15 cellular contexts compared by ENCODE assay signal in the genomic region with DNA sequence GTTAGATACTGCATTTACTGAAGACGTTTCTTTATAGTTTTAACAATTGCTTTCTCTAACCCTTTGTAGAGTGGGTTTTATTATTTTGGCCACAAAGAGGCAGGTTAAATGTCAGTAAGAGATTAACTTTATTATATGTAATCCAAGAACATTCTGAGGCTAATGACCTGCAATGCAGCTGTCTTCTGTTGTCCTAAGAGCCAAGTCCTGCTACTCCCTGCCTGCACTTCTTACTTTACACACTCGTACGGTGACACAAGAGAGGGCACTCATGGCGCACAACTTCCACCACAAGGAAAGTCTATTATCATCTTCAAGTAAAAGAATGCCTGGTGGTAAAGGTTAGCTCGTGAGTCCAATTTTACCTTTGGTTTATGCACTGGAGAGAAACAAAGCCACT.
DNase-seq lines count a peak whose midpoint lies in the region; ATAC-seq and TF ChIP-seq lines count a peak whose summit lies in the region.
"Had no signal": no experiment of that assay in that cellular context is flagged by ENCODE, and none has a peak within 500 bp of the region (broad histone marks: within the 10 kb centered on the region; RNA-seq: fewer than 3 reads in every experiment).

No MANE protein-coding gene starts in this region.

- intact Hi-C loops in left colon (cut with DNase I, micrococcal nuclease): no loop called here
- intact Hi-C loops in psoas muscle (cut with DNase I): no loop called here

- H3K4me3 ChIP-seq in coronary artery (no peak overlapping the region), psoas muscle (no peak overlapping the region)
- H3K4me3 ChIP-seq: BLaER1, GM12878, GM23248 had no signal

- H3K36me3 ChIP-seq in psoas muscle (ENCODE audit: insufficient read depth in 1 of 2, low read depth in 1 of 2): no peaks in the 10 kb centered on the region
- H3K36me3 ChIP-seq: BLaER1 had no signal

- ATAC-seq in left colon: peak; percentile 98
- ATAC-seq in psoas muscle: no peak
- ATAC-seq: GM12878 had no signal

- DNase-seq in NCI-H748 (lab: John Stamatoyannopoulos, UW; ENCODE audit: unreplicated experiment) (peak; percentile 8), NCI-H748 treated with DMSO at 0.1 percent for 48 hours (lab: John Stamatoyannopoulos, UW) (no peak), NCI-H2227 (lab: John Stamatoyannopoulos, UW; ENCODE audit: unreplicated experiment) (peak; percentile 19), left colon (peak in 1 of 2 donors; percentile 27), coronary artery (ENCODE audit: low spot score) (no peak), cerebellar cortex (ENCODE audit: low spot score) (no peak), psoas muscle (no peak)
- DNase-seq: 8988T; AML-193; Caco-2; CD8-positive, alpha-beta memory T cell; GM23248 had no signal

- no peaks in the 10 kb centered on the region for H3K9me3 ChIP-seq in psoas muscle
- H3K9me3 ChIP-seq: BLaER1, Caco-2 had no signal

- H3K27me3 ChIP-seq in psoas muscle (ENCODE audit: insufficient read depth in 3 of 3, low read length in 2 of 3): no peaks in the 10 kb centered on the region
- H3K27me3 ChIP-seq: BLaER1 had no signal

- H3K4me1 ChIP-seq in psoas muscle: no peaks in the 10 kb centered on the region
- H3K4me1 ChIP-seq: BLaER1, Caco-2 had no signal

- no peak for TF ChIP-seq CTCF in coronary artery (IDR thresholded peaks at IDR 0.05)
- TF ChIP-seq CTCF in psoas muscle (IDR thresholded peaks at IDR 0.05): no peak

- H3K27ac ChIP-seq in coronary artery: no peak overlapping the region
- H3K27ac ChIP-seq in psoas muscle: no peak overlapping the region
- H3K27ac ChIP-seq: BLaER1, GM23248, HL-60 had no signal

- WGBS in psoas muscle, 3 donors: 22 to 27% (median 25%) methylated on average over 5 of the region's 5 CpGs

Comparison
In these comparisons a context has a peak if more than half of its experiments do, and no peak if none do; other contexts are left out.
1. DNase-seq: peak in NCI-H748 (single experiment) and NCI-H2227 (single experiment); none in NCI-H748 treated with DMSO at 0.1 percent for 48 hours (single experiment), coronary artery (single experiment), cerebellar cortex (single experiment) and psoas muscle (0 of 2).